In genomic region chr17:30212750-30213149, GRCh38 we compare ENCODE assay signal across 10 cellular contexts. TPM values are rescaled to one million over a fixed set of nuclear protein-coding genes. Genes with fewer than 3 reads are reported as not detected.
DNase-seq lines count a peak whose midpoint lies in the region; ATAC-seq lines count a peak whose summit lies in the region.
"Had no signal": no experiment of that assay in that cellular context is flagged by ENCODE, and none has a peak within 500 bp of the region (broad histone marks: within the 10 kb centered on the region; RNA-seq: fewer than 3 reads in every experiment).

No MANE protein-coding gene starts in this region.

- H3K4me3 ChIP-seq in mesenchymal stem cell (ENCODE audit: insufficient read depth in 1 of 2, low read depth in 1 of 2, low read length in 2 of 2) = no peak overlapping the region
- H3K4me3 ChIP-seq in effector memory CD4-positive, alpha-beta T cell (ENCODE audit: insufficient read depth, low read depth, low read length, poor library complexity, severe bottlenecking) = no peak overlapping the region

- in situ Hi-C loops in G401 (cut with HindIII; ENCODE audit: low sequenced_read_pairs) = no loop called here

- no peaks in the 10 kb centered on the region for H3K79me1 ChIP-seq in mesenchymal stem cell (replicated peaks; ENCODE audit: low read length, poor library complexity, severe bottlenecking)

- H3K14ac ChIP-seq in mesenchymal stem cell (ENCODE audit: low read length in 2 of 2) = no peak overlapping the region

- peak; percentile 74 for ATAC-seq in GM18517 (IDR thresholded peaks at IDR 0.05; ENCODE audit: unreplicated experiment)
- ATAC-seq in GM21367 (IDR thresholded peaks at IDR 0.05; ENCODE audit: unreplicated experiment) = peak; percentile 54
- ATAC-seq in HG03045 (IDR thresholded peaks at IDR 0.05; ENCODE audit: unreplicated experiment) = peak; percentile 73
- ATAC-seq in HG03469 (IDR thresholded peaks at IDR 0.05; ENCODE audit: unreplicated experiment) = no peak

- H3K4ac ChIP-seq in mesenchymal stem cell (ENCODE audit: low read depth in 1 of 2, low read length in 2 of 2) = no peak overlapping the region

- H3K9ac ChIP-seq in mesenchymal stem cell (ENCODE audit: low read length) = no peak overlapping the region

- 90% methylated on average over 11 of the region's 11 CpGs for WGBS in mesenchymal stem cell

- no peaks in the 10 kb centered on the region for H3K9me3 ChIP-seq in mesenchymal stem cell (ENCODE audit: control insufficient read depth, low read length)
- no peaks in the 10 kb centered on the region for H3K9me3 ChIP-seq in effector memory CD4-positive, alpha-beta T cell (ENCODE audit: control insufficient read depth, low read length)

- no peaks in the 10 kb centered on the region for H3K4me1 ChIP-seq in mesenchymal stem cell (ENCODE audit: control insufficient read depth, insufficient read depth, low read depth, low read length)
- no peaks in the 10 kb centered on the region for H3K4me1 ChIP-seq in effector memory CD4-positive, alpha-beta T cell (ENCODE audit: control insufficient read depth, insufficient read depth, low read length, poor library complexity, severe bottlenecking)

- no peak overlapping the region for H3K27ac ChIP-seq in mesenchymal stem cell (ENCODE audit: low read length, poor library complexity, severe bottlenecking)
- no peak overlapping the region for H3K27ac ChIP-seq in effector memory CD4-positive, alpha-beta T cell (ENCODE audit: insufficient read depth, low read length, poor library complexity, severe bottlenecking)

- peak overlapping the region in 1 of 2 experiments; percentile 20 for H3K23ac ChIP-seq in mesenchymal stem cell (ENCODE audit: low read length in 2 of 2)

- no peaks in the 10 kb centered on the region for H3K36me3 ChIP-seq in mesenchymal stem cell (ENCODE audit: control insufficient read depth in 1 of 2, insufficient read depth in 2 of 2, low read depth in 1 of 2, low read length in 2 of 2)
- no peaks in the 10 kb centered on the region for H3K36me3 ChIP-seq in effector memory CD4-positive, alpha-beta T cell (ENCODE audit: control insufficient read depth, insufficient read depth, low read length)

- H4K8ac ChIP-seq in mesenchymal stem cell (ENCODE audit: low read length) = peak overlapping the region; percentile 24

- H3K4me2 ChIP-seq in mesenchymal stem cell (ENCODE audit: low read length, poor library complexity, severe bottlenecking) = no peak overlapping the region

- no peak overlapping the region for H2BK120ac ChIP-seq in mesenchymal stem cell (ENCODE audit: low read depth, low read length)

- no peak overlapping the region for H2AK5ac ChIP-seq in mesenchymal stem cell (ENCODE audit: low read length, severe bottlenecking)

- H3K18ac ChIP-seq in mesenchymal stem cell (ENCODE audit: low read depth in 1 of 2, low read length in 2 of 2) = no peak overlapping the region

- peaks cover 5 to 26% of the 10 kb centered on the region in 2 experiments for H3K27me3 ChIP-seq in mesenchymal stem cell (ENCODE audit: control insufficient read depth in 1 of 2, insufficient read depth in 1 of 2, low read length in 2 of 2)
- H3K27me3 ChIP-seq in effector memory CD4-positive, alpha-beta T cell (replicated peaks; ENCODE audit: control insufficient read depth, insufficient read depth, low read length, poor library complexity, severe bottlenecking) = no peaks in the 10 kb centered on the region

- H2BK12ac ChIP-seq in mesenchymal stem cell (ENCODE audit: low read length in 2 of 2) = no peak overlapping the region

- DNase-seq in mesenchymal stem cell (no peak), G401 (ENCODE audit: low spot score) (no peak), midbrain (lab: John Stamatoyannopoulos, UW) (no peak)
- DNase-seq in effector memory CD4-positive, alpha-beta T cell = no peak
- DNase-seq: Kasumi-1, NCI-H2171 treated with DMSO at 0.1 percent for 48 hours had no signal

- no peak overlapping the region for H2BK5ac ChIP-seq in mesenchymal stem cell (ENCODE audit: low read depth, low read length, poor library complexity, severe bottlenecking)

- no peak overlapping the region for H4K91ac ChIP-seq in mesenchymal stem cell (ENCODE audit: low read length)

- no peak overlapping the region for H2BK15ac ChIP-seq in mesenchymal stem cell (ENCODE audit: low read depth, poor library complexity, severe bottlenecking)

- peak overlapping the region; percentile 78 for H2AFZ ChIP-seq in mesenchymal stem cell (ENCODE audit: low read depth, low read length)

RNA-seq across cellular contexts. Expression of gene SLC6A4, which starts 22.7 kb away (rescaled TPM):
- not detected for polyA plus RNA-seq in mesenchymal stem cell (2013, experiment 1 of 2)
- polyA plus RNA-seq in mesenchymal stem cell (2013, experiment 2 of 2) = 0.01 TPM
- total RNA-seq in G401 (2014; rRNA removed; shearing (Covaris generic)) = not detected in 2 replicates
